ENCODE assay signal across 10 cellular contexts in the genomic region with DNA sequence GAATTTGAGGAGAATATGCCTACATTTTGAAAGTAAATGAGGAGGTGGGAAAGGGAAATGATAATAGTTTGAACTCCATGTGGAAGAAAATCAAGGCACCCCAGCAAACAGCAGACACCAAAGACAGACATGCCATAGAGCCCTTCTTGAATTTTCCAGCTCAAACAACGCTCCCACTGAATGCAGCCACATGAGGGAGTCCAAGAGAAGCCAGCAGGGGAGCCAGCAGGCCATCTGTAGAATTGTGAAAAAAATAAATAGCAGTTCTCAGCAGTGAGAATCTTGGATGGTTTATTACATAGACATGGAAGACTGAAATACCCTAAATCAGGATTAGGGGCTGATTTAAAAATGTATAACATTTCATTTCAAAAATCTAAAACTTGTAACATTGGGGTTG.
DNase-seq lines count a peak whose midpoint lies in the region; ATAC-seq and TF ChIP-seq lines count a peak whose summit lies in the region.
"Had no signal": no experiment of that assay in that cellular context is flagged by ENCODE, and none has a peak within 500 bp of the region (broad histone marks: within the 10 kb centered on the region; RNA-seq: fewer than 3 reads in every experiment).

No MANE protein-coding gene starts in this region.

- H3K4me3 Mint-ChIP-seq in endodermal cell, result no peak overlapping the region
- H3K4me3 Mint-ChIP-seq in neural crest cell, result no peak overlapping the region
- H3K4me3 Mint-ChIP-seq in stimulated activated naive CD8-positive, alpha-beta T cell treated with anti-CD3 and anti-CD28 coated beads, Interleukin-15, amount 100 ng/mL, for 72 hours, result no peak overlapping the region

- peaks cover 5% of the 10 kb centered on the region for H3K4me1 ChIP-seq in endodermal cell (ENCODE audit: control insufficient read depth, insufficient read depth, low read length)
- no peaks in the 10 kb centered on the region for H3K4me1 ChIP-seq in Peyer's patch

- TF ChIP-seq CTCF in GM12874 (IDR thresholded peaks at IDR 0.05; ENCODE audit: insufficient read depth, low read depth, low read length), result peak; percentile 41; the same call in 1 of the 2 replicates
- TF ChIP-seq CTCF in endodermal cell (conservative IDR thresholded peaks at IDR 0.05), result peak; percentile 77
- peak; percentile 60 for TF ChIP-seq CTCF in neural crest cell (conservative IDR thresholded peaks at IDR 0.05)
- peak in 2 of 6 experiments; percentile 17 to 22 for TF ChIP-seq CTCF in Peyer's patch (IDR thresholded peaks at IDR 0.05)

- no peaks in the 10 kb centered on the region for H3K27me3 Mint-ChIP-seq in endodermal cell (ENCODE audit: insufficient read depth)
- H3K27me3 Mint-ChIP-seq in neural crest cell (ENCODE audit: low read depth), result no peaks in the 10 kb centered on the region
- no peaks in the 10 kb centered on the region for H3K27me3 Mint-ChIP-seq in stimulated activated naive CD8-positive, alpha-beta T cell treated with anti-CD3 and anti-CD28 coated beads, Interleukin-15, amount 100 ng/mL, for 72 hours

- no peaks in the 10 kb centered on the region for H3K27me3 ChIP-seq in endodermal cell (ENCODE audit: control insufficient read depth, insufficient read depth, low read length, poor library complexity, severe bottlenecking)
- no peaks in the 10 kb centered on the region for H3K27me3 ChIP-seq in Peyer's patch

- H3K9me3 Mint-ChIP-seq in endodermal cell (no peaks in the 10 kb centered on the region), neural crest cell (no peaks in the 10 kb centered on the region)
- H3K9me3 Mint-ChIP-seq in stimulated activated naive CD8-positive, alpha-beta T cell treated with anti-CD3 and anti-CD28 coated beads, Interleukin-15, amount 100 ng/mL, for 72 hours, result peaks cover 14 to 21% of the 10 kb centered on the region in 2 donors

- H3K27ac Mint-ChIP-seq in endodermal cell, result no peak overlapping the region
- H3K27ac Mint-ChIP-seq in neural crest cell (ENCODE audit: unreplicated experiment), result no peak overlapping the region
- H3K27ac Mint-ChIP-seq in stimulated activated naive CD8-positive, alpha-beta T cell treated with anti-CD3 and anti-CD28 coated beads, Interleukin-15, amount 100 ng/mL, for 72 hours, result no peak overlapping the region

- H3K4me3 ChIP-seq in endodermal cell (ENCODE audit: low read length) (no peak overlapping the region), Peyer's patch (no peak overlapping the region)

- H3K9ac ChIP-seq in endodermal cell (ENCODE audit: extremely low read depth, low read length, poor library complexity, severe bottlenecking), result no peak overlapping the region

- H3K36me3 Mint-ChIP-seq in endodermal cell (ENCODE audit: low read depth) (no peaks in the 10 kb centered on the region), neural crest cell (ENCODE audit: low read depth) (no peaks in the 10 kb centered on the region)

- H3K27ac ChIP-seq in endodermal cell (ENCODE audit: low read depth, low read length), result no peak overlapping the region
- no peak overlapping the region for H3K27ac ChIP-seq in Peyer's patch

- WGBS in endodermal cell (ENCODE audit: insufficient coverage in 1 of 2, insufficient read length in 1 of 2), 2 experiments, result 76 to 100% methylated on average over 1 of the region's 1 CpG

- no peak for TF ChIP-seq POLR2A in Peyer's patch (IDR thresholded peaks at IDR 0.05)

- H3K9me3 ChIP-seq in endodermal cell (ENCODE audit: control insufficient read depth, low read length) (no peaks in the 10 kb centered on the region), Peyer's patch (no peaks in the 10 kb centered on the region)

- H3K36me3 ChIP-seq in endodermal cell (ENCODE audit: control insufficient read depth, insufficient read depth, low read length) (no peaks in the 10 kb centered on the region), Peyer's patch (no peaks in the 10 kb centered on the region)

- H3K4me1 Mint-ChIP-seq in endodermal cell, result peaks cover 27% of the 10 kb centered on the region
- no peaks in the 10 kb centered on the region for H3K4me1 Mint-ChIP-seq in neural crest cell
- H3K4me1 Mint-ChIP-seq in stimulated activated naive CD8-positive, alpha-beta T cell treated with anti-CD3 and anti-CD28 coated beads, Interleukin-15, amount 100 ng/mL, for 72 hours, result no peaks in the 10 kb centered on the region

- DNase-seq in NCI-H69 (lab: John Stamatoyannopoulos, UW) (peak; percentile 5), endodermal cell (peak; percentile 69), neural crest cell (ENCODE audit: low read depth, low spot score) (no peak), Peyer's patch (no peak)
- no peak for DNase-seq in stimulated activated naive CD8-positive, alpha-beta T cell treated with anti-CD3 and anti-CD28 coated beads, Interleukin-15, amount 100 ng/mL, for 72 hours
- DNase-seq: NCI-H2227 treated with DMSO at 0.1 percent for 48 hours; stimulated activated CD8-positive, alpha-beta memory T cell treated with anti-CD3 and anti-CD28 coated beads, Interleukin-4, amount 100 ng/mL, for 48 hours had no signal

- ATAC-seq in stimulated activated naive CD8-positive, alpha-beta T cell treated with anti-CD3 and anti-CD28 coated beads, Interleukin-15, amount 100 ng/mL, for 72 hours, result no peak
- ATAC-seq in GM21529 (IDR thresholded peaks at IDR 0.05; ENCODE audit: unreplicated experiment) (no peak), GM21737 (IDR thresholded peaks at IDR 0.05; ENCODE audit: unreplicated experiment) (no peak)

Comparison
In these comparisons a context has a peak if more than half of its experiments do, and no peak if none do; other contexts are left out.
1. DNase-seq: peak in NCI-H69 (single experiment) and endodermal cell (single experiment); none in neural crest cell (single experiment), stimulated activated naive CD8-positive, alpha-beta T cell treated with anti-CD3 and anti-CD28 coated beads, Interleukin-15, amount 100 ng/mL, for 72 hours (0 of 2) and Peyer's patch (0 of 3).